31 cellular contexts compared by ENCODE assay signal in genomic region chr6:91317247-91317646, GRCh38.
A peak's percentile ranks its signal among the peaks of the same experiment; 100 is the strongest.
DNase-seq lines count a peak whose midpoint lies in the region; ATAC-seq, FAIRE-seq and TF ChIP-seq lines count a peak whose summit lies in the region.
"Had no signal": no experiment of that assay in that cellular context is flagged by ENCODE, and none has a peak within 500 bp of the region (broad histone marks: within the 10 kb centered on the region; RNA-seq: fewer than 3 reads in every experiment).

No MANE protein-coding gene starts in this region.

- no peak overlapping the region for H4K8ac ChIP-seq in H1 (ENCODE audit: extremely low read depth, insufficient read depth, low read length)

- no peak overlapping the region for H3K4ac ChIP-seq in H1 (replicated peaks; ENCODE audit: insufficient read length, low read depth, low read length)

- H3K9ac ChIP-seq in H1 (replicated peaks in 1 of 4; ENCODE audit: extremely low read depth in 1 of 4, low read depth in 3 of 4, low read length in 3 of 4) = no peak overlapping the region
- H3K9ac ChIP-seq in neural progenitor cell = no peak overlapping the region
- no peak overlapping the region for H3K9ac ChIP-seq in GM23248

- no peak overlapping the region for H3K56ac ChIP-seq in H1 (replicated peaks; ENCODE audit: insufficient read length, low read depth, low read length)

- no peaks in the 10 kb centered on the region for H3K36me3 ChIP-seq in GM23338 (ENCODE audit: insufficient read depth)
- no peaks in the 10 kb centered on the region for H3K36me3 ChIP-seq in H1 (ENCODE audit: control insufficient read depth in 2 of 4, insufficient read depth in 4 of 4, low read length in 3 of 4)
- no peaks in the 10 kb centered on the region for H3K36me3 ChIP-seq in neural progenitor cell
- H3K36me3 ChIP-seq in GM23248 (ENCODE audit: low read depth) = no peaks in the 10 kb centered on the region
- H3K36me3 ChIP-seq: neutrophil, Peyer's patch, upper lobe of left lung had no signal

- CTCF ChIA-PET in H1 (lab: Charles Lee; ENCODE audit: partially characterized antibody) = interaction anchor here (0.9 to 1.6 kb wide), 3 partner anchors 13 to 65 kb away, joined by 3 to 7 read pairs (median 4); no protein-coding TSS in a partner anchor

- H3K9me2 ChIP-seq in GM23338 (ENCODE audit: insufficient read depth) (0 out of 2 replicates have a peak, but pooled peaks cover 3% of the 10 kb centered on the region), GM23248 (ENCODE audit: insufficient read depth) (no peaks in the 10 kb centered on the region)

- H3K4me1 ChIP-seq in GM23338 (ENCODE audit: insufficient read depth) = peaks cover 24% of the 10 kb centered on the region
- H3K4me1 ChIP-seq in H1 (replicated peaks in 1 of 4; ENCODE audit: control insufficient read depth in 3 of 4, insufficient read depth in 4 of 4, low read length in 3 of 4) = no peaks in the 10 kb centered on the region
- no peaks in the 10 kb centered on the region for H3K4me1 ChIP-seq in neural progenitor cell
- H3K4me1 ChIP-seq in GM23248 (ENCODE audit: insufficient read depth) = no peaks in the 10 kb centered on the region
- H3K4me1 ChIP-seq: Peyer's patch, upper lobe of left lung had no signal

- no peak overlapping the region for H4K91ac ChIP-seq in H1 (replicated peaks; ENCODE audit: insufficient read length, low read length)

- WGBS in H1 (ENCODE audit: extremely low coverage in 1 of 2, insufficient coverage in 1 of 2, insufficient read length in 1 of 2, insufficient replicate concordance in 2 of 2, low coverage in 1 of 2, low lambda C conversion rate in 2 of 2, missing lambda C conversion rate in 1 of 2), 2 experiments = 0% methylated on average over 1 of the region's 1 CpG; no CpG with 5 or more reads in 1 of the 2 experiments
- WGBS in GM23248 (ENCODE audit: low coverage in 1 of 2, low lambda C conversion rate in 2 of 2, missing lambda C conversion rate in 2 of 2), 2 experiments = 12 to 13% methylated on average over 1 of the region's 1 CpG

- POLR2A ChIA-PET in H1 (lab: Charles Lee; ENCODE audit: partially characterized antibody) = no interaction called here

- H2BK5ac ChIP-seq in H1 (ENCODE audit: low read depth, low read length) = no peak overlapping the region

- TF ChIP-seq POLR2A in H1 (IDR thresholded peaks at IDR 0.05; ENCODE audit: control extremely low read depth in 1 of 2, low read depth in 2 of 2, low read length in 2 of 2) (no peak), H54 (IDR thresholded peaks at IDR 0.05; ENCODE audit: low read depth, low read length) (no peak)

- FAIRE-seq in H1 (lab: Jason Lieb, UNC) = no peak
- FAIRE-seq in H54 (lab: Jason Lieb, UNC) = no peak
- FAIRE-seq: G401.6, islet of Langerhans had no signal

- H3K4me2 ChIP-seq in GM23338 = peak overlapping the region; percentile 35
- 0 out of 4 replicates have a peak overlapping the region, but pooled peaks have one; percentile 19 to 25 for H3K4me2 ChIP-seq in H1 (ENCODE audit: insufficient read depth in 1 of 2, low read depth in 2 of 2, low read length in 2 of 2)
- no peak overlapping the region for H3K4me2 ChIP-seq in neural progenitor cell
- no peak overlapping the region for H3K4me2 ChIP-seq in GM23248 (ENCODE audit: unreplicated experiment)

- H4K20me1 ChIP-seq in GM23338 (replicated peaks; ENCODE audit: insufficient read depth) (no peaks in the 10 kb centered on the region), H1 (replicated peaks in 1 of 2; ENCODE audit: control insufficient read depth in 1 of 2, insufficient read depth in 2 of 2, low read length in 2 of 2) (no peaks in the 10 kb centered on the region), neural progenitor cell (ENCODE audit: low read depth) (no peaks in the 10 kb centered on the region), GM23248 (ENCODE audit: insufficient read depth) (no peaks in the 10 kb centered on the region)

- H3K79me1 ChIP-seq in H1 (ENCODE audit: low read depth, low read length) = no peaks in the 10 kb centered on the region

- no peak overlapping the region for H3K18ac ChIP-seq in H1 (ENCODE audit: extremely low read depth, low read length)

- TF ChIP-seq EP300 in H1 (IDR thresholded peaks at IDR 0.05; ENCODE audit: borderline replicate concordance in 1 of 2, low read depth in 2 of 2, low read length in 2 of 2) = no peak

- H3K4me1 Mint-ChIP-seq in GM23338 (peaks cover 25% of the 10 kb centered on the region), neural progenitor cell (no peaks in the 10 kb centered on the region)
- H3K4me1 Mint-ChIP-seq: activated CD4-positive, alpha-beta T cell treated with anti-CD3 and anti-CD28 coated beads for 36 hours; activated naive CD4-positive, alpha-beta T cell treated with anti-CD3 and anti-CD28 coated beads, Interleukin-2, amount 50 U/mL, for 24 hours; CD8-positive, alpha-beta memory T cell; IgD-negative memory B cell; stimulated activated memory B cell treated with anti-CD40 and anti-IgM and Interleukin-4, amounts not matched to agents 10 μg/mL and 1 μg/mL and 100 μg/mL, for 72 hours had no signal

- H2AFZ ChIP-seq in GM23338 = no peak overlapping the region
- no peak overlapping the region for H2AFZ ChIP-seq in H1 (ENCODE audit: low read length)
- peak overlapping the region; percentile 32 for H2AFZ ChIP-seq in neural progenitor cell (replicated peaks)
- no peak overlapping the region for H2AFZ ChIP-seq in GM23248

- H3K79me2 ChIP-seq in GM23338 (replicated peaks; ENCODE audit: insufficient read depth) (no peaks in the 10 kb centered on the region), H1 (ENCODE audit: control insufficient read depth in 1 of 2, insufficient read depth in 2 of 2, low read length in 2 of 2) (no peaks in the 10 kb centered on the region), neural progenitor cell (ENCODE audit: low read depth) (no peaks in the 10 kb centered on the region), GM23248 (ENCODE audit: insufficient read depth) (no peaks in the 10 kb centered on the region)

- H2BK120ac ChIP-seq in H1 (replicated peaks; ENCODE audit: low read depth, low read length) = no peak overlapping the region

- H3K27me3 Mint-ChIP-seq in GM23338 (ENCODE audit: insufficient read depth, low read depth, poor library complexity) = no peaks in the 10 kb centered on the region
- no peaks in the 10 kb centered on the region for H3K27me3 Mint-ChIP-seq in neural progenitor cell (ENCODE audit: insufficient read depth, low read depth)
- H3K27me3 Mint-ChIP-seq: activated CD4-positive, alpha-beta T cell treated with anti-CD3 and anti-CD28 coated beads for 36 hours; activated naive CD4-positive, alpha-beta T cell treated with anti-CD3 and anti-CD28 coated beads, Interleukin-2, amount 50 U/mL, for 24 hours; CD8-positive, alpha-beta memory T cell; IgD-negative memory B cell; progenitor cell of endocrine pancreas; stimulated activated memory B cell treated with anti-CD40 and anti-IgM and Interleukin-4, amounts not matched to agents 10 μg/mL and 1 μg/mL and 100 μg/mL, for 72 hours had no signal

- ATAC-seq in GM23338 = peak; percentile 63
- ATAC-seq: activated CD4-positive, alpha-beta T cell treated with anti-CD3 and anti-CD28 coated beads for 36 hours; activated CD8-positive, alpha-beta T cell treated with anti-CD3 and anti-CD28 coated beads, Interleukin-2, amount 10 ng/mL, durations not matched to agents 7 days and 5 days; left ventricle myocardium superior; stimulated activated memory B cell treated with anti-CD40 and anti-IgM and Interleukin-4, amounts not matched to agents 10 μg/mL and 1 μg/mL and 100 μg/mL, for 72 hours had no signal

- no peak overlapping the region for H2BK20ac ChIP-seq in H1 (ENCODE audit: low read length)

- in situ Hi-C loops in GM23248 (cut with MboI) = no loop called here

- H3K27me3 ChIP-seq in GM23338 (ENCODE audit: insufficient read depth) (no peaks in the 10 kb centered on the region), H1 (replicated peaks in 1 of 4; ENCODE audit: control insufficient read depth in 3 of 4, extremely low read depth in 1 of 4, insufficient read depth in 3 of 4, low read length in 3 of 4) (no peaks in the 10 kb centered on the region), neural progenitor cell (no peaks in the 10 kb centered on the region), GM23248 (replicated peaks; ENCODE audit: insufficient read depth) (no peaks in the 10 kb centered on the region)
- H3K27me3 ChIP-seq: neutrophil, Peyer's patch, upper lobe of left lung had no signal

- H3K9me3 Mint-ChIP-seq in GM23338 (no peaks in the 10 kb centered on the region), neural progenitor cell (no peaks in the 10 kb centered on the region)
- H3K9me3 Mint-ChIP-seq: activated naive CD4-positive, alpha-beta T cell treated with anti-CD3 and anti-CD28 coated beads, Interleukin-2, amount 50 U/mL, for 24 hours; activated T-helper 2 cell treated with anti-CD3 and anti-CD28 coated beads, Interferon-gamma antibody, Interleukin-2, Interleukin-4, amounts not matched to agents 10 μg/mL and 5 μg/mL and 100 μg/mL, durations not matched to agents 14 hours and 24 hours and 36 hours; IgD-negative memory B cell; stimulated activated memory B cell treated with anti-CD40 and anti-IgM and Interleukin-4, amounts not matched to agents 10 μg/mL and 1 μg/mL and 100 μg/mL, for 72 hours; T-helper 2 cell treated with Interferon-gamma antibody and Interleukin-4, amounts not matched to agents 5 μg/mL and 100 μg/mL, for 36 hours had no signal

- no peak overlapping the region for H4K5ac ChIP-seq in H1 (ENCODE audit: insufficient read length, low read depth, low read length)

- H2BK15ac ChIP-seq in H1 (ENCODE audit: low read length) = no peak overlapping the region

- no peak overlapping the region for H2BK12ac ChIP-seq in H1 (ENCODE audit: low read depth, low read length)

- H3K27ac ChIP-seq in GM23338 (ENCODE audit: low read depth) = no peak overlapping the region
- H3K27ac ChIP-seq in H1 (ENCODE audit: low read depth, low read length) = no peak overlapping the region
- H3K27ac ChIP-seq in neural progenitor cell = no peak overlapping the region
- H3K27ac ChIP-seq in GM23248 = no peak overlapping the region
- H3K27ac ChIP-seq: neutrophil, Peyer's patch, upper lobe of left lung had no signal

- H3K14ac ChIP-seq in H1 (ENCODE audit: insufficient read length) = no peak overlapping the region

- no peak overlapping the region for H2AK5ac ChIP-seq in H1 (ENCODE audit: low read depth, low read length)

- no peak overlapping the region for H3K23ac ChIP-seq in H1 (ENCODE audit: insufficient read length)

- H3K4me3 Mint-ChIP-seq in GM23338 = no peak overlapping the region
- H3K4me3 Mint-ChIP-seq in neural progenitor cell = no peak overlapping the region
- H3K4me3 Mint-ChIP-seq: activated CD4-positive, alpha-beta T cell treated with anti-CD3 and anti-CD28 coated beads for 36 hours; activated CD8-positive, alpha-beta T cell treated with anti-CD3 and anti-CD28 coated beads, Interleukin-2, amount 10 ng/mL, durations not matched to agents 7 days and 5 days; activated naive CD4-positive, alpha-beta T cell treated with anti-CD3 and anti-CD28 coated beads, Interleukin-2, amount 50 U/mL, for 24 hours; CD8-positive, alpha-beta memory T cell; IgD-negative memory B cell; stimulated activated memory B cell treated with anti-CD40 and anti-IgM and Interleukin-4, amounts not matched to agents 10 μg/mL and 1 μg/mL and 100 μg/mL, for 72 hours; T-helper 2 cell treated with Interferon-gamma antibody and Interleukin-4, amounts not matched to agents 5 μg/mL and 100 μg/mL, for 36 hours had no signal

- no peaks in the 10 kb centered on the region for H3K36me3 Mint-ChIP-seq in GM23338 (ENCODE audit: low read depth)
- no peaks in the 10 kb centered on the region for H3K36me3 Mint-ChIP-seq in neural progenitor cell
- H3K36me3 Mint-ChIP-seq: activated naive CD4-positive, alpha-beta T cell treated with anti-CD3 and anti-CD28 coated beads, Interleukin-2, amount 50 U/mL, for 24 hours; CD8-positive, alpha-beta memory T cell; IgD-negative memory B cell; stimulated activated memory B cell treated with anti-CD40 and anti-IgM and Interleukin-4, amounts not matched to agents 10 μg/mL and 1 μg/mL and 100 μg/mL, for 72 hours had no signal

- H3K4me3 ChIP-seq in GM23338 = no peak overlapping the region
- H3K4me3 ChIP-seq in H1 (ENCODE audit: extremely low read depth in 1 of 4, insufficient read depth in 2 of 4, low read depth in 3 of 4, low read length in 4 of 4) = no peak overlapping the region
- no peak overlapping the region for H3K4me3 ChIP-seq in neural progenitor cell
- H3K4me3 ChIP-seq in GM23248 = no peak overlapping the region
- H3K4me3 ChIP-seq: Peyer's patch, upper lobe of left lung had no signal

- no peaks in the 10 kb centered on the region for H3F3A ChIP-seq in GM23338 (replicated peaks; ENCODE audit: low read depth)
- no peaks in the 10 kb centered on the region for H3F3A ChIP-seq in neural progenitor cell (ENCODE audit: low read depth)
- no peaks in the 10 kb centered on the region for H3F3A ChIP-seq in GM23248 (ENCODE audit: insufficient read depth)

- no peak overlapping the region for H3K27ac Mint-ChIP-seq in GM23338
- no peak overlapping the region for H3K27ac Mint-ChIP-seq in neural progenitor cell
- H3K27ac Mint-ChIP-seq: activated CD4-positive, alpha-beta T cell treated with anti-CD3 and anti-CD28 coated beads for 36 hours; activated CD8-positive, alpha-beta T cell treated with anti-CD3 and anti-CD28 coated beads, Interleukin-2, amount 10 ng/mL, durations not matched to agents 7 days and 5 days; activated naive CD4-positive, alpha-beta T cell treated with anti-CD3 and anti-CD28 coated beads, Interleukin-2, amount 50 U/mL, for 24 hours; activated T-helper 2 cell treated with anti-CD3 and anti-CD28 coated beads, Interferon-gamma antibody, Interleukin-2, Interleukin-4, amounts not matched to agents 10 μg/mL and 5 μg/mL and 100 μg/mL, durations not matched to agents 14 hours and 24 hours and 36 hours; CD8-positive, alpha-beta memory T cell; IgD-negative memory B cell; progenitor cell of endocrine pancreas; stimulated activated memory B cell treated with anti-CD40 and anti-IgM and Interleukin-4, amounts not matched to agents 10 μg/mL and 1 μg/mL and 100 μg/mL, for 72 hours; T-helper 2 cell treated with Interferon-gamma antibody and Interleukin-4, amounts not matched to agents 5 μg/mL and 100 μg/mL, for 36 hours had no signal

- TF ChIP-seq CTCF in GM23338 (conservative IDR thresholded peaks at IDR 0.05; ENCODE audit: low read depth in 2 of 2) (no peak), H1 (IDR thresholded peaks at IDR 0.05; ENCODE audit: control extremely low read depth in 1 of 3, insufficient read depth in 1 of 3, low read depth in 1 of 3, low read length in 3 of 3) (no peak), neural progenitor cell (IDR thresholded peaks at IDR 0.05) (no peak)

- H3K9me3 ChIP-seq in H1 (ENCODE audit: insufficient read depth in 2 of 2, low read depth in 1 of 2, low read length in 1 of 2) = no peaks in the 10 kb centered on the region
- no peaks in the 10 kb centered on the region for H3K9me3 ChIP-seq in neural progenitor cell (ENCODE audit: low read depth)
- H3K9me3 ChIP-seq in GM23248 (ENCODE audit: low read depth) = no peaks in the 10 kb centered on the region
- H3K9me3 ChIP-seq: neutrophil, Peyer's patch, upper lobe of left lung had no signal

- no peaks in the 10 kb centered on the region for H3K23me2 ChIP-seq in H1 (ENCODE audit: low read depth, low read length)

- peak; percentile 39 for DNase-seq in GM23338 (ENCODE audit: low spot score)
- DNase-seq in NCI-H526 (lab: John Stamatoyannopoulos, UW) = peak; percentile 69 to 71
- DNase-seq in H1 (ENCODE audit: low read depth in 1 of 2, low spot score in 2 of 2) = no peak
- no peak for DNase-seq in neural progenitor cell (ENCODE audit: low spot score)
- DNase-seq in GM23248 = no peak
- DNase-seq in DMS53 (lab: John Stamatoyannopoulos, UW) = no peak
- DNase-seq in H54 (ENCODE audit: insufficient read length, low spot score) = no peak
- DNase-seq: activated CD4-positive, alpha-beta T cell treated with anti-CD3 and anti-CD28 coated beads for 36 hours; activated CD8-positive, alpha-beta T cell treated with anti-CD3 and anti-CD28 coated beads, Interleukin-2, amount 10 ng/mL, durations not matched to agents 7 days and 5 days; amniotic stem cell; CD8-positive, alpha-beta memory T cell; DMS153; effector CD4-positive, alpha-beta T cell; left ventricle myocardium superior; NCI-H1694 treated with DMSO at 0.1 percent for 48 hours; NCI-H2171; NCI-H510A treated with DMSO at 0.1 percent for 48 hours; Peyer's patch; SIG-M5; stimulated activated CD4-positive, alpha-beta T cell treated with anti-CD3 and anti-CD28 coated beads, Interleukin-15, amount 100 ng/mL, for 24 hours; substantia nigra; upper lobe of left lung had no signal

- no peak for TF ChIP-seq RAD21 in H1 (IDR thresholded peaks at IDR 0.05 in 1 of 2, conservative IDR thresholded peaks at IDR 0.05 in 1 of 2; ENCODE audit: low read depth in 2 of 2, low read length in 2 of 2)

Comparison
In these comparisons a context has a peak if more than half of its experiments do, and no peak if none do; other contexts are left out.
1. DNase-seq: peak in GM23338 (single experiment) and NCI-H526 (2 of 2); none in H1 (0 of 2), neural progenitor cell (single experiment), GM23248 (single experiment), DMS53 (single experiment) and H54 (single experiment).
2. H3K4me2 ChIP-seq: peak in GM23338 (single experiment) and H1 (2 of 2); none in neural progenitor cell (single experiment) and GM23248 (single experiment).